ENCODE assay signal across 8 cellular contexts in the genomic region with DNA sequence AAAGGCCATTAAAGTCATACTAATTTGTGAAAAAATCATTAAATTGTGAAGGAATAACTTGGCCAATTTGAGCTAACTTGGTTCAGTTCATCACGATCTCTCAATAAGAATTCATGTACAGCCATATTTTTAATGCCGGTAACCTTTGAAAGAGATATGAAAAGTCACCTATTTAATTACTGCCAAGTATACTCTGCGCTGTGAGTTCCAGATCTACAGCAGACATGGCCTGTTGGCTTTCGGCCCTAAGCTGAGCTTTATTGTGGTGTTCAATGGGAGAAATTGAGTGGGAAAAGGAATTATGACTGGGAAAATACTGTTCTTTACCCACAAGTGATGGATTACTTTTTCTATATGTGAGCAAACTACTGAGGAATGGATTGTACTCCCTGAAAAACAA.
"Had no signal": no experiment of that assay in that cellular context is flagged by ENCODE, and none has a peak within 500 bp of the region (broad histone marks: within the 10 kb centered on the region; RNA-seq: fewer than 3 reads in every experiment).

No MANE protein-coding gene starts in this region.

- H3K4me1 ChIP-seq: HAP-1 had no signal

- H3K36me3 ChIP-seq: HAP-1 had no signal

- H3K9ac ChIP-seq: GM23248 had no signal

- H3K4me3 ChIP-seq: GM23248, HAP-1, K562 had no signal

- DNase-seq: GM23248, GOT3, H7, HFFc6, IMR-90 had no signal

- H3K9me3 ChIP-seq: HAP-1 had no signal

- H3K27ac ChIP-seq: GM23248 had no signal

- ATAC-seq: HCT116, K562 had no signal
